ENCODE assay signal across 12 cellular contexts in genomic region chrX:19670321-19670750, GRCh38.
DNase-seq lines count a peak whose midpoint lies in the region; ATAC-seq and TF ChIP-seq lines count a peak whose summit lies in the region.
"Had no signal": no experiment of that assay in that cellular context is flagged by ENCODE, and none has a peak within 500 bp of the region (broad histone marks: within the 10 kb centered on the region; RNA-seq: fewer than 3 reads in every experiment).

No MANE protein-coding gene starts in this region.

- H3K27me3 ChIP-seq in HCT116 (ENCODE audit: insufficient read depth, low read length), result no peaks in the 10 kb centered on the region
- H3K27me3 ChIP-seq in heart right ventricle, result no peaks in the 10 kb centered on the region
- no peaks in the 10 kb centered on the region for H3K27me3 ChIP-seq in smooth muscle cell (ENCODE audit: low read depth)
- no peaks in the 10 kb centered on the region for H3K27me3 ChIP-seq in ovary
- H3K27me3 ChIP-seq in prostate gland (replicated peaks; ENCODE audit: insufficient read depth), result no peaks in the 10 kb centered on the region

- H3K4me2 ChIP-seq in HCT116 (ENCODE audit: low read length) (peak overlapping the region; percentile 84), smooth muscle cell (peak overlapping the region; percentile 78)

- no peaks in the 10 kb centered on the region for H3K9me3 ChIP-seq in HCT116 (ENCODE audit: control insufficient read depth in 1 of 2, insufficient read depth in 1 of 2, low read depth in 1 of 2, low read length in 2 of 2)
- no peaks in the 10 kb centered on the region for H3K9me3 ChIP-seq in heart right ventricle
- no peaks in the 10 kb centered on the region for H3K9me3 ChIP-seq in smooth muscle cell (replicated peaks; ENCODE audit: low read depth)
- H3K9me3 ChIP-seq in ovary, result no peaks in the 10 kb centered on the region
- H3K9me3 ChIP-seq in prostate gland, result no peaks in the 10 kb centered on the region

- TF ChIP-seq POLR2A in HCT116 (IDR thresholded peaks at IDR 0.05; ENCODE audit: borderline replicate concordance, extremely low read depth, insufficient read depth, insufficient read length) (no peak), ovary (IDR thresholded peaks at IDR 0.05) (no peak), prostate gland (IDR thresholded peaks at IDR 0.05) (no peak)

- 52 to 75% methylated on average over 5 of the region's 5 CpGs for WGBS in heart right ventricle, 2 donors
- WGBS in smooth muscle cell (ENCODE audit: low lambda C conversion rate), result 56% methylated on average over 5 of the region's 5 CpGs
- 43 to 45% (median 43%) methylated on average over 5 of the region's 5 CpGs for WGBS in ovary, 3 donors
- WGBS in prostate gland, result 55% methylated on average over 5 of the region's 5 CpGs

- no peak overlapping the region for H2AFZ ChIP-seq in HCT116 (ENCODE audit: low read depth, low read length, poor library complexity, severe bottlenecking)
- no peak overlapping the region for H2AFZ ChIP-seq in smooth muscle cell (ENCODE audit: low read depth)

- peak overlapping the region; percentile 68 for H3K9ac ChIP-seq in HCT116 (ENCODE audit: low read length)
- peak overlapping the region; percentile 26 for H3K9ac ChIP-seq in smooth muscle cell (ENCODE audit: low read depth)

- H4K20me1 ChIP-seq in HCT116 (ENCODE audit: insufficient read depth), result no peaks in the 10 kb centered on the region
- H4K20me1 ChIP-seq in smooth muscle cell (ENCODE audit: low read depth), result no peaks in the 10 kb centered on the region

- H3K36me3 ChIP-seq in HCT116 (ENCODE audit: control insufficient read depth in 1 of 2, insufficient read depth in 2 of 2, low read length in 2 of 2) (no peaks in the 10 kb centered on the region), heart right ventricle (no peaks in the 10 kb centered on the region), smooth muscle cell (ENCODE audit: low read depth) (no peaks in the 10 kb centered on the region), ovary (no peaks in the 10 kb centered on the region), prostate gland (no peaks in the 10 kb centered on the region)

- H3K27ac ChIP-seq in HCT116 (ENCODE audit: low read depth, low read length) (peak overlapping the region; percentile 93), heart right ventricle (peak overlapping the region in 8 of 10 donors; percentile 11 to 55 (median 31)), smooth muscle cell (ENCODE audit: low read depth) (peak overlapping the region; percentile 76), ovary (no peak overlapping the region), prostate gland (no peak overlapping the region)

- no peaks in the 10 kb centered on the region for H3K9me2 ChIP-seq in HCT116 (ENCODE audit: insufficient read depth)

- RAD21 ChIA-PET in HCT116 (lab: Charles Lee; ENCODE audit: low non-redundant PET in 1 of 2, low total read pairs in 2 of 2, uncharacterized antibody in 2 of 2, unreplicated experiment in 2 of 2), result no interaction called here

- TF ChIP-seq RAD21 in HCT116 (IDR thresholded peaks at IDR 0.05; ENCODE audit: low read depth), result no peak

- BruUV-seq in HCT116 (replicated peaks; lab: Mats Ljungman, UMichigan), result TSS peak; percentile 81

- TF ChIP-seq EP300 in ovary (IDR thresholded peaks at IDR 0.05), result no peak

- CTCF ChIA-PET in HCT116 (lab: Charles Lee), result interaction anchor here (1.0 to 1.1 kb wide), 2 partner anchors 77 to 234 kb away, joined by 3 read pairs; no protein-coding TSS in a partner anchor

- POLR2A ChIA-PET in HCT116 (lab: Charles Lee), result no interaction called here

- peak overlapping the region; percentile 54 to 67 for H3K4me3 ChIP-seq in HCT116 (replicated peaks in 1 of 2; ENCODE audit: low read depth in 1 of 2, low read length in 2 of 2)
- peak overlapping the region in 6 of 10 donors; percentile 10 to 34 (median 18) for H3K4me3 ChIP-seq in heart right ventricle
- peak overlapping the region; percentile 38 for H3K4me3 ChIP-seq in smooth muscle cell
- no peak overlapping the region for H3K4me3 ChIP-seq in ovary
- H3K4me3 ChIP-seq in prostate gland, result no peak overlapping the region

- intact Hi-C loops in HCT116 (cut with micrococcal nuclease), result loop anchor here (5.0 kb wide), 1 partner anchor 217 kb away; the partner anchor contains the start of gene SH3KBP1
- intact Hi-C loops in heart right ventricle (cut with DNase I), result loop anchor here in 2 of 10 donors (5.0 to 10.0 kb wide), 2 partner anchors 76 to 217 kb away; partner anchors contain the start of gene SH3KBP1 (in 1 of the 2)
- intact Hi-C loops in ovary (cut with DNase I), result no loop called here
- intact Hi-C loops in prostate gland (cut with DNase I), result no loop called here

- no peak for TF ChIP-seq CTCF in HCT116 (IDR thresholded peaks at IDR 0.05 in 2 of 3, conservative IDR thresholded peaks at IDR 0.05 in 1 of 3; ENCODE audit: borderline replicate concordance in 1 of 3, insufficient read depth in 1 of 3, low read depth in 2 of 3, low read length in 2 of 3)
- TF ChIP-seq CTCF in heart right ventricle (IDR thresholded peaks at IDR 0.05), result no peak
- no peak for TF ChIP-seq CTCF in smooth muscle cell (IDR thresholded peaks at IDR 0.05; ENCODE audit: borderline replicate concordance, insufficient read depth, poor library complexity, severe bottlenecking)
- TF ChIP-seq CTCF in ovary (IDR thresholded peaks at IDR 0.05), result no peak
- TF ChIP-seq CTCF in prostate gland (IDR thresholded peaks at IDR 0.05), result no peak

- no peaks in the 10 kb centered on the region for H3F3A ChIP-seq in smooth muscle cell (ENCODE audit: low read depth)

- DNase-seq in HCT116 (ENCODE audit: low read depth, low spot score), result no peak
- peak; percentile 77 for DNase-seq in amniotic epithelial cell (ENCODE audit: low read depth)
- DNase-seq in heart right ventricle, result no peak
- no peak for DNase-seq in smooth muscle cell (lab: John Stamatoyannopoulos, UW; ENCODE audit: unreplicated experiment)
- DNase-seq in ovary, result no peak
- DNase-seq in prostate gland (ENCODE audit: low spot score), result no peak
- DNase-seq: activated CD4-positive, alpha-beta memory T cell treated with anti-CD3 and anti-CD28 coated beads for 36 hours; immature natural killer cell; NCI-H187; stimulated activated naive CD8-positive, alpha-beta T cell treated with anti-CD3 and anti-CD28 coated beads, Interleukin-15, amount 100 ng/mL, for 72 hours had no signal

- H3K4me1 ChIP-seq in HCT116 (ENCODE audit: control insufficient read depth in 1 of 2, insufficient read depth in 2 of 2, low read length in 2 of 2), result peaks cover 35 to 48% of the 10 kb centered on the region in 2 experiments
- H3K4me1 ChIP-seq in heart right ventricle, result peaks cover 0 to 37% (median 5%) of the 10 kb centered on the region in 9 donors
- peaks cover 4% of the 10 kb centered on the region for H3K4me1 ChIP-seq in smooth muscle cell (ENCODE audit: low read depth)
- peaks cover 2% of the 10 kb centered on the region for H3K4me1 ChIP-seq in ovary (ENCODE audit: insufficient read depth)
- no peaks in the 10 kb centered on the region for H3K4me1 ChIP-seq in prostate gland (replicated peaks)

- ATAC-seq in HCT116 (peak; percentile 47), heart right ventricle (peak in 5 of 8 donors; percentile 11 to 57 (median 27)), GM19397 (IDR thresholded peaks at IDR 0.05; ENCODE audit: unreplicated experiment) (no peak), GM19324 (IDR thresholded peaks at IDR 0.05; ENCODE audit: low FRiP score, unreplicated experiment) (no peak)
- ATAC-seq: stimulated activated naive CD8-positive, alpha-beta T cell treated with anti-CD3 and anti-CD28 coated beads, Interleukin-15, amount 100 ng/mL, for 72 hours had no signal

- H3K79me2 ChIP-seq in HCT116 (ENCODE audit: insufficient read depth, low read length) (peaks cover 37% of the 10 kb centered on the region), smooth muscle cell (ENCODE audit: low read depth) (peaks cover 19% of the 10 kb centered on the region)

TF ChIP-seq in HCT116, 20 proteins besides CTCF, POLR2A, EP300 and RAD21:
- no peak for TF ChIP-seq ATF3 (IDR thresholded peaks at IDR 0.05)
- TF ChIP-seq SRF (IDR thresholded peaks at IDR 0.05; ENCODE audit: low read depth), result no peak

Comparison
In these comparisons a context has a peak if more than half of its experiments do, and no peak if none do; other contexts are left out.
1. ATAC-seq: peak in HCT116 (single experiment) and heart right ventricle (5 of 8); none in GM19397 (single experiment) and GM19324 (single experiment).
2. H3K27ac ChIP-seq: peak in HCT116 (single experiment), heart right ventricle (8 of 10) and smooth muscle cell (single experiment); none in ovary (0 of 2) and prostate gland (0 of 2).
3. H3K4me3 ChIP-seq: peak in HCT116 (2 of 2), heart right ventricle (6 of 10) and smooth muscle cell (single experiment); none in ovary (single experiment) and prostate gland (0 of 2).